Comparison of ENCODE assay signal across 8 cellular contexts in genomic region chr2:105396254-105397024, GRCh38.
DNase-seq lines count a peak whose midpoint lies in the region; ATAC-seq lines count a peak whose summit lies in the region.

No MANE protein-coding gene starts in this region.

- no peak for ATAC-seq in GM21529 (IDR thresholded peaks at IDR 0.05; ENCODE audit: unreplicated experiment)

- DNase-seq in GM04504 (ENCODE audit: low read depth) (peak; percentile 98), SW480 (ENCODE audit: low spot score) (peak; percentile 85), fibroblast of the conjunctiva (ENCODE audit: low read depth) (peak; percentile 95), NCI-H748 treated with DMSO at 0.1 percent for 48 hours (lab: John Stamatoyannopoulos, UW) (no peak), superior temporal gyrus (ENCODE audit: extremely low spot score) (no peak), NCI-H1694 (lab: John Stamatoyannopoulos, UW) (no peak)
- DNase-seq in stimulated activated CD4-positive, alpha-beta T cell treated with anti-CD3 and anti-CD28 coated beads, Interleukin-15, amount 100 ng/mL, for 48 hours (ENCODE audit: low read depth in 2 of 2): peak; percentile 59 to 60

Comparison
In these comparisons a context has a peak if more than half of its experiments do, and no peak if none do; other contexts are left out.
1. DNase-seq: peak in GM04504 (single experiment), SW480 (single experiment), fibroblast of the conjunctiva (single experiment) and stimulated activated CD4-positive, alpha-beta T cell treated with anti-CD3 and anti-CD28 coated beads, Interleukin-15, amount 100 ng/mL, for 48 hours (2 of 2); none in NCI-H748 treated with DMSO at 0.1 percent for 48 hours (single experiment), superior temporal gyrus (single experiment) and NCI-H1694 (single experiment).